Comparison of ENCODE assay signal across 29 cellular contexts in the genomic region with DNA sequence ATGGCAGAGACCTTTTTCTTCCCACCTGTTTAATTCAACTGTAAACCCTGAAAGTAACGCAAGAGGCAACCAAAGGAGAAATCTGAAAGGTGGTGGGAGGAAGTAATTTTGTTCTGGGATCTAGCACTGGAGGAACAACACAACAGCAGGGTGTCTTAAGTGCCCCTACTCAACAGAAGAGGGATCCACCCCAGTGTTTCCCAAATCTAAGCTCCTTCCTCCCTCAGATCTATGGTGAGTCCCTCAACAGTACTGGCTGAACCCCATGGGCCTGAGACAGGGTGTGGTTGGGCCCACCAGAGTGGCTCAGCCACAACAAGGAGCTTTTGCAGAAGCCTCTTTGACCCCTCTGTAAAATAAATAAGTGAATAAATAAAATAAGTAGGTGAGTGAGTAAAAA.
"Had no signal": no experiment of that assay in that cellular context is flagged by ENCODE, and none has a peak within 500 bp of the region (broad histone marks: within the 10 kb centered on the region; RNA-seq: fewer than 3 reads in every experiment).

No MANE protein-coding gene starts in this region.

- H3K27ac ChIP-seq: left lung, lower lobe of right lung, parathyroid adenoma, psoas muscle, right lobe of liver, stomach, testis, thyroid gland, upper lobe of right lung had no signal

- H2AFZ ChIP-seq: parathyroid adenoma had no signal

- H3K4me3 ChIP-seq: left lung, lower lobe of right lung, psoas muscle, right lobe of liver, smooth muscle cell, stomach, testis, thyroid gland, upper lobe of right lung had no signal

- H3K36me3 Mint-ChIP-seq: immature natural killer cell; naive thymus-derived CD8-positive, alpha-beta T cell; stimulated activated memory B cell treated with anti-CD40 and anti-IgM and Interleukin-4, amounts not matched to agents 10 μg/mL and 1 μg/mL and 100 μg/mL, for 72 hours had no signal

- ATAC-seq: left colon; left lung; lower lobe of right lung; naive thymus-derived CD8-positive, alpha-beta T cell; psoas muscle; right lobe of liver; stimulated activated memory B cell treated with anti-CD40 and anti-IgM and Interleukin-4, amounts not matched to agents 10 μg/mL and 1 μg/mL and 100 μg/mL, for 72 hours; upper lobe of right lung had no signal

- H3K4me1 Mint-ChIP-seq: immature natural killer cell; naive thymus-derived CD8-positive, alpha-beta T cell; stimulated activated memory B cell treated with anti-CD40 and anti-IgM and Interleukin-4, amounts not matched to agents 10 μg/mL and 1 μg/mL and 100 μg/mL, for 72 hours had no signal

- H3K9ac ChIP-seq: parathyroid adenoma had no signal

- H3K4me3 Mint-ChIP-seq: immature natural killer cell; naive thymus-derived CD8-positive, alpha-beta T cell; nephron; neural crest cell; stimulated activated memory B cell treated with anti-CD40 and anti-IgM and Interleukin-4, amounts not matched to agents 10 μg/mL and 1 μg/mL and 100 μg/mL, for 72 hours had no signal

- H3K27ac Mint-ChIP-seq: immature natural killer cell; naive thymus-derived CD8-positive, alpha-beta T cell; nephron; stimulated activated memory B cell treated with anti-CD40 and anti-IgM and Interleukin-4, amounts not matched to agents 10 μg/mL and 1 μg/mL and 100 μg/mL, for 72 hours had no signal

- H3K27me3 Mint-ChIP-seq: naive thymus-derived CD8-positive, alpha-beta T cell; stimulated activated memory B cell treated with anti-CD40 and anti-IgM and Interleukin-4, amounts not matched to agents 10 μg/mL and 1 μg/mL and 100 μg/mL, for 72 hours had no signal

- FAIRE-seq: islet of Langerhans, urothelium cell line had no signal

- H3K27me3 ChIP-seq: left lung, right lobe of liver, stomach, testis, thyroid gland, upper lobe of right lung had no signal

- H3K9me3 Mint-ChIP-seq: naive thymus-derived CD8-positive, alpha-beta T cell; nephron; neural crest cell; stimulated activated memory B cell treated with anti-CD40 and anti-IgM and Interleukin-4, amounts not matched to agents 10 μg/mL and 1 μg/mL and 100 μg/mL, for 72 hours had no signal

- H3K79me2 ChIP-seq: parathyroid adenoma had no signal

- H3K36me3 ChIP-seq: left lung, lower lobe of right lung, right lobe of liver, stomach, thyroid gland, upper lobe of right lung had no signal

- H3K4me1 ChIP-seq: left lung, lower lobe of right lung, parathyroid adenoma, psoas muscle, right lobe of liver, stomach, thyroid gland, upper lobe of right lung had no signal

- H3K9me3 ChIP-seq: left lung, lower lobe of right lung, psoas muscle, right lobe of liver, stomach, testis, thyroid gland, upper lobe of right lung had no signal

- H3K4me2 ChIP-seq: smooth muscle cell had no signal

- DNase-seq: hypothalamus; immature natural killer cell; kidney; left colon; left lung; lower lobe of right lung; mammary epithelial cell; mesenchymal stem cell; naive thymus-derived CD8-positive, alpha-beta T cell; nucleus accumbens; psoas muscle; right lobe of liver; stimulated activated CD4-positive, alpha-beta T cell treated with anti-CD3 and anti-CD28 coated beads, Interleukin-1b, Interleukin-23, amount 100 ng/mL, for 48 hours; stimulated activated CD4-positive, alpha-beta T cell treated with anti-CD3 and anti-CD28 coated beads, Interleukin-2, amount 100 ng/mL, for 48 hours; stimulated activated CD4-positive, alpha-beta T cell treated with anti-CD3 and anti-CD28 coated beads, Interleukin-4, amount 100 ng/mL, for 4 hours; stimulated activated CD8-positive, alpha-beta memory T cell treated with anti-CD3 and anti-CD28 coated beads, Interleukin-4, amount 100 ng/mL, for 48 hours; stimulated activated naive CD4-positive, alpha-beta T cell treated with Interleukin-2 at 50 U/mL for 16 hours; stomach; testis; thyroid gland; trophoblast cell; upper lobe of right lung had no signal
